ENCODE assay signal across 8 cellular contexts in genomic region chr9:73683862-73684591, GRCh38.
DNase-seq lines count a peak whose midpoint lies in the region; TF ChIP-seq lines count a peak whose summit lies in the region.

No MANE protein-coding gene starts in this region.

- H3K4me3 ChIP-seq in OCI-LY7 (ENCODE audit: low read depth, low read length, poor library complexity, severe bottlenecking) (no peak overlapping the region), fibroblast of villous mesenchyme (ENCODE audit: low read depth, low read length) (no peak overlapping the region)

- no peaks in the 10 kb centered on the region for H3K36me3 ChIP-seq in OCI-LY7 (ENCODE audit: insufficient read depth, low read length)

- no peaks in the 10 kb centered on the region for H3K4me1 ChIP-seq in OCI-LY7 (ENCODE audit: insufficient read depth, low read length, poor library complexity, severe bottlenecking)

- DNase-seq in ELR (ENCODE audit: low read depth) (peak; percentile 54), HEK293T (ENCODE audit: extremely low spot score) (peak; percentile 9), OCI-LY7 (ENCODE audit: low spot score) (peak; percentile 35), fibroblast of villous mesenchyme (ENCODE audit: low read depth) (peak; percentile 66), GDM1 (lab: John Stamatoyannopoulos, UW) (no peak), NCI-H1436 treated with DMSO at 0.1 percent for 48 hours (lab: John Stamatoyannopoulos, UW) (no peak), NCI-H187 (lab: John Stamatoyannopoulos, UW) (no peak)
- DNase-seq in stimulated activated CD4-positive, alpha-beta T cell treated with anti-CD3 and anti-CD28 coated beads, Interleukin-2, amount 100 ng/mL, for 24 hours: no peak

- POLR2A ChIA-PET in HEK293T (lab: Yijun Ruan, JAX): no interaction called here
- POLR2A ChIA-PET in OCI-LY7 (lab: Charles Lee): no interaction called here

- no peaks in the 10 kb centered on the region for H3K9me2 ChIP-seq in OCI-LY7 (ENCODE audit: insufficient read depth, low read length)

- no TSS peak for BruUV-seq in OCI-LY7 (replicated peaks; lab: Mats Ljungman, UMichigan)

- intact Hi-C loops in OCI-LY7 (cut with micrococcal nuclease; ENCODE audit: unreplicated experiment): no loop called here

- no peak overlapping the region for H3K27ac ChIP-seq in OCI-LY7 (ENCODE audit: low read depth, low read length, poor library complexity, severe bottlenecking)

- H3K9me3 ChIP-seq in OCI-LY7 (ENCODE audit: low read length): no peaks in the 10 kb centered on the region

- H3K79me2 ChIP-seq in OCI-LY7 (ENCODE audit: insufficient read depth, low read depth, low read length): no peaks in the 10 kb centered on the region

- CTCF ChIA-PET in HEK293T (lab: Yijun Ruan, JAX) (no interaction called here), OCI-LY7 (lab: Charles Lee; ENCODE audit: unreplicated experiment) (no interaction called here)

- H2AFZ ChIP-seq in OCI-LY7 (ENCODE audit: low read length): no peak overlapping the region

- H4K20me1 ChIP-seq in OCI-LY7 (ENCODE audit: insufficient read depth, low read length): no peaks in the 10 kb centered on the region

- no peak overlapping the region for H3K4me2 ChIP-seq in OCI-LY7 (ENCODE audit: low read length)

- TF ChIP-seq CTCF in OCI-LY7 (conservative IDR thresholded peaks at IDR 0.05; ENCODE audit: low read length) (peak; percentile 83), fibroblast of villous mesenchyme (IDR thresholded peaks at IDR 0.05; ENCODE audit: insufficient read depth, low read depth, low read length) (peak; percentile 66)

TF ChIP-seq in HEK293T, 16 proteins besides CTCF, POLR2A, EP300 and RAD21:
- TF ChIP-seq FOXM1 (IDR thresholded peaks at IDR 0.05; ENCODE audit: borderline replicate concordance) (no peak), CTBP1 (IDR thresholded peaks at IDR 0.05; ENCODE audit: borderline replicate concordance) (no peak), NFRKB (IDR thresholded peaks at IDR 0.05) (no peak), TARDBP (IDR thresholded peaks at IDR 0.05) (no peak), HDGF (IDR thresholded peaks at IDR 0.05; ENCODE audit: borderline replicate concordance) (no peak), ARNT (IDR thresholded peaks at IDR 0.05) (no peak), ELF4 (IDR thresholded peaks at IDR 0.05) (no peak), BHLHE40 (IDR thresholded peaks at IDR 0.05; ENCODE audit: borderline replicate concordance) (no peak), FOXA1 (IDR thresholded peaks at IDR 0.05) (no peak), L3MBTL2 (conservative IDR thresholded peaks at IDR 0.05) (no peak), PKNOX1 (IDR thresholded peaks at IDR 0.05) (no peak), LEF1 (IDR thresholded peaks at IDR 0.05; ENCODE audit: borderline replicate concordance) (no peak), SUZ12 (IDR thresholded peaks at IDR 0.05) (no peak), SP1 (IDR thresholded peaks at IDR 0.05) (no peak), FOXK2 (IDR thresholded peaks at IDR 0.05) (no peak)

Comparison
In these comparisons a context has a peak if more than half of its experiments do, and no peak if none do; other contexts are left out.
1. DNase-seq: peak in ELR (single experiment), HEK293T (single experiment), OCI-LY7 (single experiment) and fibroblast of villous mesenchyme (single experiment); none in GDM1 (single experiment), NCI-H1436 treated with DMSO at 0.1 percent for 48 hours (single experiment), NCI-H187 (0 of 2) and stimulated activated CD4-positive, alpha-beta T cell treated with anti-CD3 and anti-CD28 coated beads, Interleukin-2, amount 100 ng/mL, for 24 hours (0 of 2).